Comparison of ENCODE assay signal across 19 cellular contexts in the genomic region with DNA sequence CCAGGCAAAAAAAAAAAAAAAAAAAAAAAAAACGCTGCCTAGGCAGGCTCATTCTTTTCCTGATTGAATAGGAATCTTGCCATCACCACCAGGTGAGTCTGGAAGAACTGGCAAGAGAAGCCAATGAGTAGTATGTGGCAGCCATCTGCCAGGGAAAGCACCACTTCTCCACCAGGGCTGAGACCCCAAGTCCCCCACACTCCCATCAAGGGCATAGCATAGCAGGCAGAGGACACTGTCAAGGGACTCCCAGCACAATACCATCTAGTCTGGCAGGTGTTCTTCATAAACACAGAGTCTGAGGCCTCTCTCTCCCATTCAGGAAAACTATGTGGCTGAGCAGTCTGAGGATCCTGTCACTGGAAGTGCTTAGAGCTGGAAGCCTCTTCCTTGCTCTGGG.
"Had no signal": no experiment of that assay in that cellular context is flagged by ENCODE, and none has a peak within 500 bp of the region (broad histone marks: within the 10 kb centered on the region; RNA-seq: fewer than 3 reads in every experiment).

No MANE protein-coding gene starts in this region.

- H3K36me3 Mint-ChIP-seq: memory B cell had no signal

- H3K9me3 Mint-ChIP-seq: memory B cell had no signal

- ATAC-seq: foreskin keratinocyte, gastroesophageal sphincter, heart left ventricle, left colon, left lobe of liver had no signal

- H3K27ac Mint-ChIP-seq: immature natural killer cell, memory B cell had no signal

- H3K4me3 Mint-ChIP-seq: immature natural killer cell, memory B cell had no signal

- H3K4me1 Mint-ChIP-seq: immature natural killer cell, memory B cell had no signal

- DNase-seq: dermis blood vessel endothelial cell; dorsolateral prefrontal cortex; effector CD4-positive, alpha-beta T cell; effector memory CD4-positive, alpha-beta T cell; foreskin keratinocyte; heart left ventricle; hypothalamus; immature natural killer cell; islet precursor cell; kidney; kidney glomerular epithelial cell; left colon; left ventricle myocardium inferior; mammary epithelial cell; mesendoderm; midbrain had no signal
